ENCODE assay signal across 7 cellular contexts in the genomic region with DNA sequence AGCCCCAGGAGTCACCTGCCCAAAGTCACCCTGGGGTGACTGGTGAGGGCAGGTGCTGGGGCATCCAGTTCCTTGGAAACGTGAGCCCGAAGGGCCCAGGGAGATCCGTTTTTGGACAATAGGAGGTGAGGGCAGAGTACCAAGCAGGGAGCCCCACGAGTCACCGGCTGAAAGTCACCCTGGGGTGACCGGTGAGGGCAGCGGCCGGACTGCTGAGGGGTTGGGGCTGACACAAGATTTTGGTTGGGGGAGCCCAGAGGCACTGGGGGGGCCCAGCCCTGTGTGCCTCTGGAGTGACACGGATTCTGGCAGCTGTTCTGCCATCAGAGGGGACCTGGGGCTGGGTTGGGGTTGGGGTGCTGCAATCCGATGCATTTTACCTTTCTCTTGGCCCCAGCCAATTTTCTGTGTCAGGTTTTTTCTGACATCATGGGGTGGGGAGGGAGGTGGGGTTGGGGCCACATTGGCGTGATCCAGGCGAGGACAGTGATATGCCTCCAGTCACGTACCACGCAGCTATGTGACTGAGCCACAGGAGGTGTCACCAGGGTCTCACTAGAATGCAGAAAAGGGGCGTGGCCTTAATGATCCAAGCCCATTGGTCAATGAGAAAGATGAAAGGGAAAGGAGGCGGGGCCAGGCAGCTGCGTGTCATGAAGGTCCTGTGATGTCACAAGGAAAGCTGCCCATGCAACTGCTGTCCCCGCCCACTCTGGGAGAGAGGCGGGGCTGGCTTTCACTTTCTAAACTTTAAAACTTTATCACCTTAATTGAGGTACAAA. TPM values are rescaled to one million over a fixed set of nuclear protein-coding genes. Genes with fewer than 3 reads are reported as not detected.
A peak's percentile ranks its signal among the peaks of the same experiment; 100 is the strongest.
DNase-seq lines count a peak whose midpoint lies in the region; TF ChIP-seq lines count a peak whose summit lies in the region.
"Not testable (repeated sequence)": the region's sequence is repeated elsewhere in the genome, so short reads cannot be mapped to it uniquely, and the experiment has no call there.

No MANE protein-coding gene starts in this region.

- not testable (repeated sequence) for H3K27me3 Mint-ChIP-seq in activated naive CD4-positive, alpha-beta T cell treated with anti-CD3 and anti-CD28 coated beads, Interleukin-2, amount 50 U/mL, for 24 hours

- TF ChIP-seq CTCF in GM12865 (IDR thresholded peaks at IDR 0.05; ENCODE audit: insufficient read depth, low read depth, low read length, missing control alignments): not testable (repeated sequence)

- H3K27ac Mint-ChIP-seq in activated naive CD4-positive, alpha-beta T cell treated with anti-CD3 and anti-CD28 coated beads, Interleukin-2, amount 50 U/mL, for 24 hours: peak overlapping the region; percentile 30

- not testable (repeated sequence) for H3K4me3 Mint-ChIP-seq in activated naive CD4-positive, alpha-beta T cell treated with anti-CD3 and anti-CD28 coated beads, Interleukin-2, amount 50 U/mL, for 24 hours

- H3K9me3 Mint-ChIP-seq in activated naive CD4-positive, alpha-beta T cell treated with anti-CD3 and anti-CD28 coated beads, Interleukin-2, amount 50 U/mL, for 24 hours: not testable (repeated sequence)

- not testable (repeated sequence) for H3K36me3 ChIP-seq in SJCRH30

- not testable (repeated sequence) for H3K27ac ChIP-seq in SJCRH30

- peaks cover 23% of the 10 kb centered on the region for H3K4me1 Mint-ChIP-seq in activated naive CD4-positive, alpha-beta T cell treated with anti-CD3 and anti-CD28 coated beads, Interleukin-2, amount 50 U/mL, for 24 hours

- H3K4me3 ChIP-seq in GM12865 (ENCODE audit: low read depth, low read length); SJCRH30: not testable (repeated sequence)

- not testable (repeated sequence) for H3K36me3 Mint-ChIP-seq in activated naive CD4-positive, alpha-beta T cell treated with anti-CD3 and anti-CD28 coated beads, Interleukin-2, amount 50 U/mL, for 24 hours

- not testable (repeated sequence) for H3K4me1 ChIP-seq in SJCRH30

- not testable (repeated sequence) for H3K27me3 ChIP-seq in SJCRH30

- DNase-seq in GM12865 (ENCODE audit: low read depth): peak; percentile 47
- DNase-seq in LoVo (ENCODE audit: low spot score): peak; percentile 19
- DNase-seq in SJCRH30: peak; percentile 48 to 58
- DNase-seq in activated CD4-positive, alpha-beta T cell treated with anti-CD3 and anti-CD28 coated beads, Interleukin-2, amount 50 U/mL, for 4 hours: peak; percentile 58 to 65
- peak; percentile 61 for DNase-seq in inferior parietal cortex (ENCODE audit: extremely low spot score)
- peak; percentile 38 to 54 for DNase-seq in stimulated activated CD4-positive, alpha-beta T cell treated with anti-CD3 and anti-CD28 coated beads, Interleukin-4, amount 100 ng/mL, for 48 hours (ENCODE audit: low read depth in 2 of 2)

- not testable (repeated sequence) for H3K9me3 ChIP-seq in SJCRH30 (replicated peaks)

RNA-seq across cellular contexts. Expression of a gene that starts 10.7 kb away (rescaled TPM):
- 10.9 and 14.5 TPM in 2 replicates for total RNA-seq in SJCRH30 (2014; rRNA removed; shearing (Covaris generic))
